8 cellular contexts compared by ENCODE assay signal in genomic region chr10:69994262-69994661, GRCh38. TPM values are rescaled to one million over a fixed set of nuclear protein-coding genes. Genes with fewer than 3 reads are reported as not detected.
A peak's percentile ranks its signal among the peaks of the same experiment; 100 is the strongest.
DNase-seq lines count a peak whose midpoint lies in the region; ATAC-seq lines count a peak whose summit lies in the region.

No MANE protein-coding gene starts in this region.

- H2BK15ac ChIP-seq in mesendoderm (replicated peaks; ENCODE audit: low read depth), result no peak overlapping the region

- H3K4me1 ChIP-seq in mesendoderm (ENCODE audit: control insufficient read depth, low read depth, low read length), result no peaks in the 10 kb centered on the region

- H3K4me2 ChIP-seq in mesendoderm (ENCODE audit: low read length), result no peak overlapping the region

- H3K23ac ChIP-seq in mesendoderm (ENCODE audit: low read length), result no peak overlapping the region

- no peaks in the 10 kb centered on the region for H3K36me3 ChIP-seq in mesendoderm (ENCODE audit: control insufficient read depth, insufficient read depth, low read length)

- no peak overlapping the region for H3K18ac ChIP-seq in mesendoderm (ENCODE audit: low read length)

- no peak overlapping the region for H2BK120ac ChIP-seq in mesendoderm (ENCODE audit: low read depth, low read length)

- H3K79me1 ChIP-seq in mesendoderm (ENCODE audit: low read length), result no peaks in the 10 kb centered on the region

- no peak overlapping the region for H3K4me3 ChIP-seq in mesendoderm (ENCODE audit: low read length)

- H3K9ac ChIP-seq in mesendoderm (ENCODE audit: low read length), result no peak overlapping the region

- no peak overlapping the region for H3K4ac ChIP-seq in mesendoderm (ENCODE audit: low read depth, low read length)

- WGBS in mesendoderm (ENCODE audit: extremely low coverage, insufficient coverage, low lambda C conversion rate), result no CpG with 5 or more reads among the region's 2 CpGs

- H3K27ac ChIP-seq in mesendoderm (ENCODE audit: low read depth, low read length), result no peak overlapping the region

- no peak overlapping the region for H4K5ac ChIP-seq in mesendoderm (ENCODE audit: low read length)

- H2BK5ac ChIP-seq in mesendoderm (ENCODE audit: low read length), result no peak overlapping the region

- DNase-seq in NCI-H82 (lab: John Stamatoyannopoulos, UW) (peak; percentile 48), NCI-H82 treated with DMSO at 0.1 percent for 48 hours (lab: John Stamatoyannopoulos, UW; ENCODE audit: unreplicated experiment) (no peak), NCI-H226 (peak; percentile 30), cerebellar cortex (ENCODE audit: low spot score) (peak; percentile 29), mesendoderm (peak; percentile 70)

- H2AK5ac ChIP-seq in mesendoderm (ENCODE audit: low read length), result no peak overlapping the region

- no peak overlapping the region for H3K56ac ChIP-seq in mesendoderm (ENCODE audit: low read length)

- no peak for ATAC-seq in HG03342 (IDR thresholded peaks at IDR 0.05; ENCODE audit: unreplicated experiment)
- no peak for ATAC-seq in GM18868 (IDR thresholded peaks at IDR 0.05; ENCODE audit: unreplicated experiment)
- no peak for ATAC-seq in GM19463 (IDR thresholded peaks at IDR 0.05; ENCODE audit: unreplicated experiment)

- H4K8ac ChIP-seq in mesendoderm (ENCODE audit: low read depth, low read length), result no peak overlapping the region

- H3K79me2 ChIP-seq in mesendoderm (ENCODE audit: control insufficient read depth, insufficient read depth, low read length), result no peaks in the 10 kb centered on the region

- no peaks in the 10 kb centered on the region for H3K27me3 ChIP-seq in mesendoderm (ENCODE audit: insufficient read depth, low read length, poor library complexity)

RNA-seq across cellular contexts. Expression of gene MACROH2A2, which starts 58.4 kb away (rescaled TPM):
- 31.9 TPM for polyA plus RNA-seq in mesendoderm (2013, experiment 1 of 2)
- polyA plus RNA-seq in mesendoderm (2013, experiment 2 of 2), result 30.4 TPM
